Comparison of ENCODE assay signal across 8 cellular contexts in the genomic region with DNA sequence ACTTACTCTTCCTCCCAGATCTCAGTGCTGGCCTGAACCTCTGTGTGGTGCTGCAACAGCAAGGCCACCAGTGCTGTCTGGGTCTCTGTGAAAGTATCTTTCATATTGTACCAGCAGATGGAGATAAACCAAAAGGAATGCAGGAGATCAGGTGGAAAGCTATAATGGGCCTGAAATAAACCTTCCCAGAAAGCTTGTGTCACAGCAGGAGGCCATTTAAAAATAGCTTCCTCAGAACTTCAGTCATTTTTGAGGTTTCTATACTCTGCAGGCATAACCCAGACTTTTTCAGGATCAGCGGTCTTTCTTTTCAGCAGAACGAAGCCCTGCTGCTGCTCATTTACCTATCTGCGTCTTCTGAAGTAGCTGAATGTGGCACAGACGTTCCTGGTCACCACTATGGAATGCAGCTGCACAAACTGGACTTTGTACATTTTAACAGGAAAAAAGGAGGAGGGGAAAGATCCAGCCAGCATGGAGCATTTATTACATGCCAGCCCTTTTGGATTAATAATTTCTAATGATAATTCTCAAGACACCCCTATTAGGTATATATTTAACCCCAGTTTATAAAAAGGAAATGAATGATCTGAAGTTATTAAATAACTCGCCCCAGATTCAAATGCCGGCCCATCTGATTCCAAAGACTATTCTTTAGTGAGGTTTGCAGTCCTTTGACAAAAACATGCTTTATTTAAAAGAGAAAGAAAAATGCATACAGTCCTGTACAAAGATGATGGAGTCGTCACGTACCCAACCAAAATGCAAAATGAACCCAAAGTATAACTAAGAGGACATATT.
A peak's percentile ranks its signal among the peaks of the same experiment; 100 is the strongest.
DNase-seq lines count a peak whose midpoint lies in the region; ATAC-seq, FAIRE-seq and TF ChIP-seq lines count a peak whose summit lies in the region.

No MANE protein-coding gene starts in this region.

- peak; percentile 49 for FAIRE-seq in islet of Langerhans (lab: Jason Lieb, UNC)

- peak; percentile 55 for ATAC-seq in HG03095 (IDR thresholded peaks at IDR 0.05; ENCODE audit: unreplicated experiment)
- peak; percentile 49 to 55 for ATAC-seq in stimulated activated naive B cell treated with anti-CD40 and anti-IgM and Interleukin-4, amounts not matched to agents 10 μg/mL and 1 μg/mL and 100 μg/mL, for 72 hours (replicated peaks)

- peaks cover 28 to 31% of the 10 kb centered on the region in 2 donors for H3K36me3 Mint-ChIP-seq in stimulated activated naive B cell treated with anti-CD40 and anti-IgM and Interleukin-4, amounts not matched to agents 10 μg/mL and 1 μg/mL and 100 μg/mL, for 72 hours

- in situ Hi-C loops in brain microvascular endothelial cell (cut with HindIII; ENCODE audit: low pct_ligation_motif_present, low sequenced_read_pairs): loop anchor here (25.0 kb wide), 1 partner anchor 391 kb away; the partner anchor contains the start of gene SLC9B1

- H3K27ac Mint-ChIP-seq in stimulated activated naive B cell treated with anti-CD40 and anti-IgM and Interleukin-4, amounts not matched to agents 10 μg/mL and 1 μg/mL and 100 μg/mL, for 72 hours: peak overlapping the region; percentile 88

- H3K27me3 Mint-ChIP-seq in stimulated activated naive B cell treated with anti-CD40 and anti-IgM and Interleukin-4, amounts not matched to agents 10 μg/mL and 1 μg/mL and 100 μg/mL, for 72 hours: no peaks in the 10 kb centered on the region

- TF ChIP-seq CTCF in GM10266 (IDR thresholded peaks at IDR 0.05; ENCODE audit: control insufficient read depth, insufficient read depth, low read depth, missing control alignments) (peak; percentile 12), brain microvascular endothelial cell (IDR thresholded peaks at IDR 0.05; ENCODE audit: low read depth, low read length, missing control alignments) (peak; percentile 74)

- H3K27ac ChIP-seq in brain microvascular endothelial cell: peak overlapping the region; percentile 45

- DNase-seq in AG20443 (ENCODE audit: low spot score): peak; percentile 82
- peak; percentile 37 for DNase-seq in GM10266 (ENCODE audit: extremely low spot score)
- peak; percentile 51 for DNase-seq in NCI-H748 (lab: John Stamatoyannopoulos, UW; ENCODE audit: unreplicated experiment)
- peak; percentile 80 for DNase-seq in brain microvascular endothelial cell
- DNase-seq in stimulated activated naive B cell treated with anti-CD40 and anti-IgM and Interleukin-4, amounts not matched to agents 10 μg/mL and 1 μg/mL and 100 μg/mL, for 72 hours: no peak
- no peak for DNase-seq in activated gamma-delta T cell treated with Interleukin-2 at 50 U/mL for 16 hours

- H3K4me3 Mint-ChIP-seq in stimulated activated naive B cell treated with anti-CD40 and anti-IgM and Interleukin-4, amounts not matched to agents 10 μg/mL and 1 μg/mL and 100 μg/mL, for 72 hours: peak overlapping the region; percentile 14 to 32

- no peaks in the 10 kb centered on the region for H3K27me3 ChIP-seq in brain microvascular endothelial cell (replicated peaks)

- H3K36me3 ChIP-seq in brain microvascular endothelial cell (replicated peaks): peaks cover 11% of the 10 kb centered on the region

- H3K4me3 ChIP-seq in brain microvascular endothelial cell (ENCODE audit: low read depth, low read length): peak overlapping the region; percentile 30

- peaks cover 9 to 14% of the 10 kb centered on the region in 2 donors for H3K9me3 Mint-ChIP-seq in stimulated activated naive B cell treated with anti-CD40 and anti-IgM and Interleukin-4, amounts not matched to agents 10 μg/mL and 1 μg/mL and 100 μg/mL, for 72 hours

- H3K4me1 Mint-ChIP-seq in stimulated activated naive B cell treated with anti-CD40 and anti-IgM and Interleukin-4, amounts not matched to agents 10 μg/mL and 1 μg/mL and 100 μg/mL, for 72 hours: peaks cover 41 to 66% of the 10 kb centered on the region in 2 donors

Comparison
In these comparisons a context has a peak if more than half of its experiments do, and no peak if none do; other contexts are left out.
1. DNase-seq: peak in AG20443 (single experiment), GM10266 (single experiment), NCI-H748 (single experiment) and brain microvascular endothelial cell (single experiment); none in stimulated activated naive B cell treated with anti-CD40 and anti-IgM and Interleukin-4, amounts not matched to agents 10 μg/mL and 1 μg/mL and 100 μg/mL, for 72 hours (single experiment) and activated gamma-delta T cell treated with Interleukin-2 at 50 U/mL for 16 hours (single experiment).